30 cellular contexts compared by ENCODE assay signal in genomic region chr7:2603388-2603965, GRCh38.
"Had no signal": no experiment of that assay in that cellular context is flagged by ENCODE, and none has a peak within 500 bp of the region (broad histone marks: within the 10 kb centered on the region; RNA-seq: fewer than 3 reads in every experiment).

No MANE protein-coding gene starts in this region.

- H3K27ac ChIP-seq: ascending aorta, body of pancreas, breast epithelium had no signal

- H3K27me3 ChIP-seq: ascending aorta, body of pancreas, breast epithelium had no signal

- H3K4me1 ChIP-seq: body of pancreas, breast epithelium had no signal

- H3K4me3 ChIP-seq: ascending aorta, body of pancreas, breast epithelium had no signal

- DNase-seq: activated CD4-positive, alpha-beta T cell treated with anti-CD3 and anti-CD28 coated beads for 36 hours; activated CD4-positive, alpha-beta T cell treated with anti-CD3 and anti-CD28 coated beads, Interleukin-2, amount 10 ng/mL, durations not matched to agents 7 days and 5 days; activated CD4-positive, alpha-beta T cell treated with anti-CD3 and anti-CD28 coated beads, Interleukin-2, amount 50 U/mL, for 48 hours; activated CD8-positive, alpha-beta T cell treated with anti-CD3 and anti-CD28 coated beads, Interleukin-2, amount 10 ng/mL, durations not matched to agents 7 days and 5 days; activated gamma-delta T cell; activated naive CD4-positive, alpha-beta T cell treated with Interleukin-2 at 50 U/mL for 16 hours; activated naive CD8-positive, alpha-beta T cell treated with anti-CD3 and anti-CD28 coated beads, Interleukin-2, amount 10 ng/mL, durations not matched to agents 7 days and 5 days; activated T-cell treated with anti-CD3 and anti-CD28 coated beads, Interleukin-2, amount 50 U/mL, for 24 hours; amygdala; body of pancreas; cerebellar nuclear complex; Karpas-422; NCI-H1105; NCI-H1436; NCI-H1694; NCI-H1930; NCI-H2081 treated with DMSO at 0.1 percent for 48 hours; NCI-H226; NCI-H446 treated with DMSO at 0.1 percent for 48 hours; NCI-H524; RPMI8226; SIG-M5; SW 1271; T1000 had no signal

- FAIRE-seq: TTC549 had no signal

- ATAC-seq: activated CD4-positive, alpha-beta T cell treated with anti-CD3 and anti-CD28 coated beads for 36 hours; activated CD4-positive, CD25-positive, alpha-beta regulatory T cell treated with anti-CD3 and anti-CD28 coated beads, Interleukin-2, amount 50 U/mL, for 24 hours; activated CD8-positive, alpha-beta T cell treated with anti-CD3 and anti-CD28 coated beads, Interleukin-2, amount 10 ng/mL, durations not matched to agents 7 days and 5 days; body of pancreas; Panc1; Right ventricle myocardium inferior had no signal

- H3K9me3 ChIP-seq: ascending aorta, body of pancreas, breast epithelium had no signal
